8 cellular contexts compared by ENCODE assay signal in the genomic region with DNA sequence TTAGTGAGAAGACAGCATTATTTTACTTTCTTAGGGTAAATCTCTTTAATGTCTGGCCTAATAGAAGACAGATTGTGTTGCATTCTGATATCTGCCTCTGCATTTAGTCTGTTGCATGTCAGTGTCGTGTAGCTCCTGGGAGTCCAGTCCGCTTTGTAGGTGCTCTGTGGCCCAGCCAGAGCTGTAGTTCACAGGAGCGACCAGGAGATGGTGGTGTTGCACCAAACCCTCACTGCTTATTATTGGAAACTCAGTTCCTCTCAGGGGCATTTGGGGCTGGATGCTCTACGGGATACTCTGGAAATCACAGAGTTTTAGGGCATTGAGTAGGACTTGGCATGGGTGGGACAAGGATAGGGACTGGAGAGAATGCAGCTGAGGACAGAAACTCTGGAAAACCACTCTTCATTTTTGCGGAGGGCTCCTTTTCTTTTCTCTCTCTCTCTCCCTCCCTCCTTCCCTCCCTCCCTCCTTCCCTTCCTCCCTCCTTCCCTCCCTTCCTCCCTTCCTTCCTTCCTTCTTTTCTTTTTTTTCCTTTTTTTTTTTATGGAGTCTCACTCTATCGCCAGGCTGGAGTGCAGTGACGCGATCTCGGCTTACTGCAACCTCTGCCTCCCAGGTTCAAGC. TPM values are rescaled to one million over a fixed set of nuclear protein-coding genes. Genes with fewer than 3 reads are reported as not detected.
DNase-seq lines count a peak whose midpoint lies in the region; ATAC-seq lines count a peak whose summit lies in the region.

No MANE protein-coding gene starts in this region.

- H3F3A ChIP-seq in GM23248 (ENCODE audit: insufficient read depth) = peaks cover 9% of the 10 kb centered on the region

- in situ Hi-C loops in GM23248 (cut with MboI) = no loop called here

- H3K9ac ChIP-seq in BLaER1 = no peak overlapping the region
- H3K9ac ChIP-seq in GM23248 = no peak overlapping the region

- peaks cover 50% of the 10 kb centered on the region for H3K79me2 ChIP-seq in GM23248 (ENCODE audit: insufficient read depth)

- H3K27me3 ChIP-seq in BLaER1 (no peaks in the 10 kb centered on the region), GM23248 (replicated peaks; ENCODE audit: insufficient read depth) (no peaks in the 10 kb centered on the region)

- H3K9me2 ChIP-seq in GM23248 (ENCODE audit: insufficient read depth) = no peaks in the 10 kb centered on the region

- H3K27ac ChIP-seq in BLaER1 (no peak overlapping the region), GM23248 (no peak overlapping the region)

- peaks cover 50% of the 10 kb centered on the region for H3K4me1 ChIP-seq in BLaER1
- H3K4me1 ChIP-seq in GM23248 (ENCODE audit: insufficient read depth) = peaks cover 19% of the 10 kb centered on the region

- H3K4me2 ChIP-seq in BLaER1 (peak overlapping the region; percentile 32; the same call in 1 of the 2 replicates), GM23248 (ENCODE audit: unreplicated experiment) (no peak overlapping the region)

- no peak overlapping the region for H2AFZ ChIP-seq in GM23248

- DNase-seq in GM23248 = peak; percentile 81
- DNase-seq in NCI-H82 (lab: John Stamatoyannopoulos, UW) = peak; percentile 80
- DNase-seq in activated CD4-positive, alpha-beta T cell treated with anti-CD3 and anti-CD28 coated beads, Interleukin-2, amount 50 U/mL, for 4 hours = peak; percentile 59 to 64
- peak; percentile 86 for DNase-seq in ecto neural progenitor cell (ENCODE audit: low spot score)
- DNase-seq in lung microvascular endothelial cell (ENCODE audit: low read depth in 2 of 2) = peak; percentile 76 to 83
- DNase-seq in stimulated activated CD8-positive, alpha-beta memory T cell treated with anti-CD3 and anti-CD28 coated beads, Interleukin-4, amount 100 ng/mL, for 24 hours (ENCODE audit: low read depth) = peak; percentile 56

- H3K9me3 ChIP-seq in BLaER1 (no peaks in the 10 kb centered on the region), GM23248 (ENCODE audit: low read depth) (no peaks in the 10 kb centered on the region)

- H3K36me3 ChIP-seq in BLaER1 (peaks cover 50% of the 10 kb centered on the region), GM23248 (ENCODE audit: low read depth) (peaks cover 4% of the 10 kb centered on the region; the same call in 1 of the 2 replicates)

- ATAC-seq in GM19397 (IDR thresholded peaks at IDR 0.05; ENCODE audit: unreplicated experiment) = no peak

- 48 to 50% methylated on average over 7 to 9 of the region's 9 CpGs for WGBS in GM23248 (ENCODE audit: low coverage in 1 of 2, low lambda C conversion rate in 2 of 2, missing lambda C conversion rate in 2 of 2), 2 experiments

- peaks cover 55% of the 10 kb centered on the region for H4K20me1 ChIP-seq in BLaER1
- no peaks in the 10 kb centered on the region for H4K20me1 ChIP-seq in GM23248 (ENCODE audit: insufficient read depth)

- H3K4me3 ChIP-seq in BLaER1 (no peak overlapping the region), GM23248 (no peak overlapping the region)

RNA-seq across cellular contexts. Expression of gene MIAT, which starts 21.7 kb away (rescaled TPM):
- total RNA-seq in GM23248 (2014; rRNA removed; shearing (Covaris generic)) = 0.43 and 0.63 TPM in 2 replicates
- 0.05 and 0.23 TPM in 2 replicates for polyA plus RNA-seq in GM23248 (2016; fragmentation: Nextera tagmentation; extraction: Ambion mirVana)
- 0.22 and 0.60 TPM in 2 replicates for total RNA-seq in lung microvascular endothelial cell

RNA-seq across cellular contexts. Expression of gene CRYBA4, which starts 57.4 kb away (rescaled TPM):
- total RNA-seq in GM23248 (2014; rRNA removed; shearing (Covaris generic)) = not detected in 2 replicates
- not detected in 2 replicates for polyA plus RNA-seq in GM23248 (2016; fragmentation: Nextera tagmentation; extraction: Ambion mirVana)
- total RNA-seq in lung microvascular endothelial cell = not detected in 2 replicates
